Comparison of ENCODE assay signal across 15 cellular contexts in the genomic region with DNA sequence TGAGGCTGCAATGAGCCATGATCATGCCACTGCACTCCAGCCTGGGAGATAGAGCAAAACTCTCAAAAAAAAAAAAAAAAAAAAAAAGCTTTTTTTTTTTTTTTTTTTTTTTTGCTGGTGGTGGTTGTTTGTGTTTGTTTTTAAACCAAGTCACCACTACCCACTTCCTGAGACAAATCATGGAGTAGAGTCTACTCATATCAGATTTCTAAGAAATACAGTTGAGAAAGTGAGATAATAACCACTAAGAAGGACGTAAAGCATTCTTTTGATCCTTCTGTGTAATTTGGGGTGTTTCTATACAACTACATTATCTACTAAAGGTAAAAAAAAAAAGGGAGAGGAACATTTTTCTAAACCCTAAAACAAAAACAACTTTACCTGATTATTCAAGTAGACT. TPM values are rescaled to one million over a fixed set of nuclear protein-coding genes. Genes with fewer than 3 reads are reported as not detected.
A peak's percentile ranks its signal among the peaks of the same experiment; 100 is the strongest.
DNase-seq lines count a peak whose midpoint lies in the region; ATAC-seq and TF ChIP-seq lines count a peak whose summit lies in the region.
"Had no signal": no experiment of that assay in that cellular context is flagged by ENCODE, and none has a peak within 500 bp of the region (broad histone marks: within the 10 kb centered on the region; RNA-seq: fewer than 3 reads in every experiment).

No MANE protein-coding gene starts in this region.

- H3K4me3 ChIP-seq in BLaER1 treated with 17β-estradiol and CSF1 and Interleukin-3, amounts not matched to agents 10 nM and 100 nM = no peak overlapping the region
- H3K4me3 ChIP-seq in hepatocyte (no peak overlapping the region), esophagus squamous epithelium (no peak overlapping the region)
- H3K4me3 ChIP-seq: pancreas, Peyer's patch had no signal

- peaks cover 22% of the 10 kb centered on the region for H3K4me1 Mint-ChIP-seq in activated CD8-positive, alpha-beta T cell treated with anti-CD3 and anti-CD28 coated beads for 36 hours (ENCODE audit: low read depth)

- intact Hi-C loops in activated CD8-positive, alpha-beta T cell treated with anti-CD3 and anti-CD28 coated beads for 36 hours (cut with micrococcal nuclease) = no loop called here
- intact Hi-C loops in esophagus squamous epithelium (cut with DNase I) = no loop called here

- no peaks in the 10 kb centered on the region for H3K9me2 ChIP-seq in hepatocyte (replicated peaks; ENCODE audit: insufficient read depth)

- peaks cover 0 to 4% (median 0%) of the 10 kb centered on the region in 11 experiments; a peak in 1 of 22 replicates for H3K36me3 ChIP-seq in BLaER1 treated with 17β-estradiol and CSF1 and Interleukin-3, amounts not matched to agents 10 nM and 100 nM
- no peaks in the 10 kb centered on the region for H3K36me3 ChIP-seq in hepatocyte (replicated peaks; ENCODE audit: insufficient read depth, low read depth)
- H3K36me3 ChIP-seq in esophagus squamous epithelium = peaks cover 0 to 4% (median 0%) of the 10 kb centered on the region in 3 donors
- H3K36me3 ChIP-seq: pancreas, Peyer's patch had no signal

- H3K4me1 ChIP-seq in BLaER1 treated with 17β-estradiol and CSF1 and Interleukin-3, amounts not matched to agents 10 nM and 100 nM = peaks cover 0 to 17% (median 11%) of the 10 kb centered on the region in 10 experiments; a peak in 16 of 20 replicates
- H3K4me1 ChIP-seq in hepatocyte (ENCODE audit: insufficient read depth) = peaks cover 10% of the 10 kb centered on the region
- no peaks in the 10 kb centered on the region for H3K4me1 ChIP-seq in esophagus squamous epithelium
- H3K4me1 ChIP-seq: pancreas had no signal

- no peaks in the 10 kb centered on the region for H3K36me3 Mint-ChIP-seq in activated CD8-positive, alpha-beta T cell treated with anti-CD3 and anti-CD28 coated beads for 36 hours (ENCODE audit: low read depth)

- POLR2A ChIA-PET in activated CD8-positive, alpha-beta T cell treated with anti-CD3 and anti-CD28 coated beads for 36 hours (lab: Charles Lee) = interaction anchor here (2.0 kb wide), 1 partner anchor 32 kb away, joined by 4 read pairs; no protein-coding TSS in a partner anchor

- no peak for TF ChIP-seq POLR2A in esophagus squamous epithelium (IDR thresholded peaks at IDR 0.05)

- no peak overlapping the region for H2AFZ ChIP-seq in hepatocyte

- H4K20me1 ChIP-seq in BLaER1 treated with 17β-estradiol and CSF1 and Interleukin-3, amounts not matched to agents 10 nM and 100 nM = no peaks in the 10 kb centered on the region
- no peaks in the 10 kb centered on the region for H4K20me1 ChIP-seq in hepatocyte (ENCODE audit: insufficient read depth, poor library complexity, severe bottlenecking)

- 70% methylated on average over 1 of the region's 1 CpG for WGBS in hepatocyte (ENCODE audit: low lambda C conversion rate, missing lambda C conversion rate)
- WGBS in esophagus squamous epithelium, 2 donors = 54 to 70% methylated on average over 1 of the region's 1 CpG

- H3K79me2 ChIP-seq in hepatocyte = no peaks in the 10 kb centered on the region

- CTCF ChIA-PET in activated CD8-positive, alpha-beta T cell treated with anti-CD3 and anti-CD28 coated beads for 36 hours (lab: Charles Lee) = no interaction called here

- H3K9me3 ChIP-seq in BLaER1 treated with 17β-estradiol and CSF1 and Interleukin-3, amounts not matched to agents 10 nM and 100 nM (replicated peaks in 1 of 11) = peaks cover 0 to 6% (median 0%) of the 10 kb centered on the region in 11 experiments; a peak in 1 of 22 replicates
- H3K9me3 ChIP-seq in hepatocyte (ENCODE audit: low read depth) (no peaks in the 10 kb centered on the region), esophagus squamous epithelium (no peaks in the 10 kb centered on the region)
- H3K9me3 ChIP-seq: pancreas, Peyer's patch had no signal

- TF ChIP-seq CTCF in activated CD8-positive, alpha-beta T cell treated with anti-CD3 and anti-CD28 coated beads for 36 hours (IDR thresholded peaks at IDR 0.05) = no peak
- TF ChIP-seq CTCF in hepatocyte (IDR thresholded peaks at IDR 0.05; ENCODE audit: poor library complexity) (no peak), esophagus squamous epithelium (IDR thresholded peaks at IDR 0.05) (no peak)

- no peak overlapping the region for H3K9ac ChIP-seq in BLaER1 treated with 17β-estradiol and CSF1 and Interleukin-3, amounts not matched to agents 10 nM and 100 nM

- H3K4me3 Mint-ChIP-seq in activated CD8-positive, alpha-beta T cell treated with anti-CD3 and anti-CD28 coated beads for 36 hours = peak overlapping the region; percentile 26

- ATAC-seq in activated CD8-positive, alpha-beta T cell treated with anti-CD3 and anti-CD28 coated beads for 36 hours = peak; percentile 87
- ATAC-seq: pancreas had no signal

- H3K4me2 ChIP-seq in BLaER1 treated with 17β-estradiol and CSF1 and Interleukin-3, amounts not matched to agents 10 nM and 100 nM = peak overlapping the region in 8 of 11 experiments; percentile 8 to 58 (median 34); a peak in 10 of 22 replicates
- H3K4me2 ChIP-seq in hepatocyte = no peak overlapping the region

- H3K27me3 Mint-ChIP-seq in activated CD8-positive, alpha-beta T cell treated with anti-CD3 and anti-CD28 coated beads for 36 hours = peaks cover 3% of the 10 kb centered on the region

- H3K27ac Mint-ChIP-seq in activated CD8-positive, alpha-beta T cell treated with anti-CD3 and anti-CD28 coated beads for 36 hours = no peak overlapping the region

- DNase-seq in ELR (ENCODE audit: low read depth) (peak; percentile 38), hepatocyte (ENCODE audit: low spot score) (no peak), GOT3 (lab: John Stamatoyannopoulos, UW) (no peak), retina (no peak), UCSD-AML1 (lab: John Stamatoyannopoulos, UW; ENCODE audit: unreplicated experiment) (no peak), esophagus squamous epithelium (lab: John Stamatoyannopoulos, UW) (no peak)
- no peak for DNase-seq in activated CD8-positive, alpha-beta T cell treated with anti-CD3 and anti-CD28 coated beads for 36 hours
- DNase-seq: glutamatergic neuron, NCI-H2029 treated with DMSO at 0.1 percent for 48 hours, NCI-H526 treated with DMSO at 0.1 percent for 48 hours, pancreas, Peyer's patch, substantia nigra had no signal

- H3K9me3 Mint-ChIP-seq in activated CD8-positive, alpha-beta T cell treated with anti-CD3 and anti-CD28 coated beads for 36 hours = no peaks in the 10 kb centered on the region

- no peak overlapping the region for H3K27ac ChIP-seq in BLaER1 treated with 17β-estradiol and CSF1 and Interleukin-3, amounts not matched to agents 10 nM and 100 nM
- H3K27ac ChIP-seq in hepatocyte = peak overlapping the region; percentile 34
- no peak overlapping the region for H3K27ac ChIP-seq in esophagus squamous epithelium
- H3K27ac ChIP-seq: HL-60, pancreas, Peyer's patch had no signal

- no peaks in the 10 kb centered on the region for H3K27me3 ChIP-seq in BLaER1 treated with 17β-estradiol and CSF1 and Interleukin-3, amounts not matched to agents 10 nM and 100 nM
- no peaks in the 10 kb centered on the region for H3K27me3 ChIP-seq in hepatocyte
- H3K27me3 ChIP-seq in esophagus squamous epithelium = no peaks in the 10 kb centered on the region
- H3K27me3 ChIP-seq: pancreas, Peyer's patch had no signal

RNA-seq across cellular contexts. Expression of gene AXIN2, which starts 38.0 kb away (rescaled TPM):
- total RNA-seq in activated CD8-positive, alpha-beta T cell treated with anti-CD3 and anti-CD28 coated beads for 36 hours = 1 to 10 TPM in 1 of 2 experiments, under 1 TPM in 1; 0.69 to 1.0 TPM
- total RNA-seq in hepatocyte = 21.4 and 22.3 TPM in 2 replicates
- 11.3 and 15.4 TPM in 2 replicates for polyA plus RNA-seq in hepatocyte
- total RNA-seq in esophagus squamous epithelium = 10 to 100 TPM in 1 of 4 donors, 1 to 10 TPM in 2, under 1 TPM in 1; 0.83 to 10.9 (median 6.2) TPM
